In the genomic region with DNA sequence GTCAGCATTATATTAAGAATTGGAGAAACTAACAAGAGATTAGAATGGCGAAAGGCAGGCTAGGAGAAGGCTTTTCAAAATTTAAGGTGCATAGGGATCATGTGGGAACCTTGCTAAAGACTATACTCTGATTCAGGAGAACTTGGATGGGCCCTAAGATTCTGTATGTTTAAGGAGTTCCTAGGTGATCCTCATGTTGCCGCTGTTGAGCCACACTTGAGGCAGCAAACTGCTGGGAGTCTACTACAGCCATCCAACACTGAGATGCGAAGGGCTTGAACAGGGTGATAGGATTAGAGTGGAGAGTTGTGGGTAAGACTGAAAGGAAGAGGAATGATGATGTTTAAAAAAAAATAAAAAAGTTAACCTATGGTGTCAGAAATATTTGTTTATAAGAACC, we compare ENCODE assay signal across 19 cellular contexts.
"Had no signal": no experiment of that assay in that cellular context is flagged by ENCODE, and none has a peak within 500 bp of the region (broad histone marks: within the 10 kb centered on the region; RNA-seq: fewer than 3 reads in every experiment).

No MANE protein-coding gene starts in this region.

- H3K27ac Mint-ChIP-seq: activated T-cell treated with anti-CD3 and anti-CD28 coated beads, Interleukin-2, amount 50 U/mL, for 72 hours; nephron; stimulated activated naive B cell treated with anti-CD40 and anti-IgM and Interleukin-4, amounts not matched to agents 10 μg/mL and 1 μg/mL and 100 μg/mL, for 72 hours had no signal

- H3K27me3 ChIP-seq: ascending aorta, gastrocnemius medialis, heart left ventricle, sigmoid colon, upper lobe of left lung had no signal

- H3K9me3 ChIP-seq: ascending aorta, gastrocnemius medialis, heart left ventricle, sigmoid colon, thoracic aorta, upper lobe of left lung had no signal

- H3K36me3 ChIP-seq: ascending aorta, gastrocnemius medialis, heart left ventricle, sigmoid colon, thoracic aorta, upper lobe of left lung had no signal

- H3K36me3 Mint-ChIP-seq: stimulated activated naive B cell treated with anti-CD40 and anti-IgM and Interleukin-4, amounts not matched to agents 10 μg/mL and 1 μg/mL and 100 μg/mL, for 72 hours had no signal

- DNase-seq: activated CD4-positive, alpha-beta T cell treated with anti-CD3 and anti-CD28 coated beads for 1 hour; activated CD4-positive, alpha-beta T cell treated with anti-CD3 and anti-CD28 coated beads, Interleukin-2, amount 50 U/mL, for 4 hours; activated effector memory CD4-positive, alpha-beta T cell treated with anti-CD3 and anti-CD28 coated beads, Interleukin-2, amount 50 U/mL, for 16 hours; activated naive CD4-positive, alpha-beta T cell treated with anti-CD3 and anti-CD28 coated beads, Interleukin-2, amount 50 U/mL, for 16 hours; activated T-cell treated with anti-CD3 and anti-CD28 coated beads, Interleukin-2, amount 50 U/mL, for 72 hours; gastrocnemius medialis; heart left ventricle; kidney; midbrain; sigmoid colon; stimulated activated naive B cell treated with anti-CD40 and anti-IgM and Interleukin-4, amounts not matched to agents 10 μg/mL and 1 μg/mL and 100 μg/mL, for 72 hours; upper lobe of left lung had no signal

- H3K4me3 Mint-ChIP-seq: activated T-cell treated with anti-CD3 and anti-CD28 coated beads, Interleukin-2, amount 50 U/mL, for 72 hours; nephron; stimulated activated naive B cell treated with anti-CD40 and anti-IgM and Interleukin-4, amounts not matched to agents 10 μg/mL and 1 μg/mL and 100 μg/mL, for 72 hours had no signal

- H3K27ac ChIP-seq: ascending aorta, coronary artery, gastrocnemius medialis, heart left ventricle, sigmoid colon, thoracic aorta, upper lobe of left lung had no signal

- ATAC-seq: activated T-cell treated with anti-CD3 and anti-CD28 coated beads, Interleukin-2, amount 50 U/mL, for 72 hours; esophagus mucosa; gastrocnemius medialis; heart left ventricle; left lobe of liver; stimulated activated naive B cell treated with anti-CD40 and anti-IgM and Interleukin-4, amounts not matched to agents 10 μg/mL and 1 μg/mL and 100 μg/mL, for 72 hours had no signal

- H3K4me1 Mint-ChIP-seq: nephron; stimulated activated naive B cell treated with anti-CD40 and anti-IgM and Interleukin-4, amounts not matched to agents 10 μg/mL and 1 μg/mL and 100 μg/mL, for 72 hours had no signal

- H3K4me1 ChIP-seq: ascending aorta, gastrocnemius medialis, heart left ventricle, sigmoid colon, upper lobe of left lung had no signal

- H3K4me3 ChIP-seq: ascending aorta, coronary artery, gastrocnemius medialis, heart left ventricle, lung, sigmoid colon, thoracic aorta, upper lobe of left lung had no signal

- FAIRE-seq: kidney had no signal

- H3K27me3 Mint-ChIP-seq: stimulated activated naive B cell treated with anti-CD40 and anti-IgM and Interleukin-4, amounts not matched to agents 10 μg/mL and 1 μg/mL and 100 μg/mL, for 72 hours had no signal
